ENCODE assay signal across 18 cellular contexts in the genomic region with DNA sequence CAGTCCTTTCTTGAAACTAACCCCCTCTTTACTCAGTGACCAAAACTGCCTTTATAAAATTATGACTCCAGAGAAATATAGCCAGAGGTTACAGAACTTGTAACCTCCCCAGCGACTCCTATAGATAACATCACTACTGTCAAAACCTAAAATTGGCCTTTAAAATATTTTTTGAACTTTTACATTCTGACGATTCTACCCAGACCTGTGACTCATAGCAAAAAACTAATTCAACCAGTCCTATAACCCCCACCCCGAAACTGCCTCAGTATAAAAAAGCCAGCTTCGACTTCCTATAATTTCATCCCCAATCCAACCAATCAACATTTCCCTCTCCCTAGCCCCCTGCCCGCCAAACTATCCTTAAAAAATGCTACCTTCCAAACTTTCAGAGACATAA. TPM values are rescaled to one million over a fixed set of nuclear protein-coding genes. Genes with fewer than 3 reads are reported as not detected.
A peak's percentile ranks its signal among the peaks of the same experiment; 100 is the strongest.
DNase-seq lines count a peak whose midpoint lies in the region; ATAC-seq and TF ChIP-seq lines count a peak whose summit lies in the region.
"Had no signal": no experiment of that assay in that cellular context is flagged by ENCODE, and none has a peak within 500 bp of the region (broad histone marks: within the 10 kb centered on the region; RNA-seq: fewer than 3 reads in every experiment).

No MANE protein-coding gene starts in this region.

- H3K27ac ChIP-seq in cardiac muscle cell (peak overlapping the region; percentile 84), heart right ventricle (peak overlapping the region in 5 of 10 donors; percentile 11 to 65 (median 17)), hepatocyte (peak overlapping the region; percentile 11), skeletal muscle tissue (ENCODE audit: low read depth, low read length) (peak overlapping the region; percentile 98), prostate gland (no peak overlapping the region), brain microvascular endothelial cell (no peak overlapping the region)

- TF ChIP-seq POLR2A in prostate gland (IDR thresholded peaks at IDR 0.05) = no peak

- ATAC-seq in heart right ventricle (no peak), WTC11 (no peak)
- ATAC-seq: GM23338 had no signal

- WGBS in heart right ventricle, 2 donors = 60 to 74% methylated on average over 5 of the region's 5 CpGs
- WGBS in hepatocyte (ENCODE audit: low lambda C conversion rate, missing lambda C conversion rate) = 81% methylated on average over 5 of the region's 5 CpGs
- WGBS in prostate gland = 54% methylated on average over 5 of the region's 5 CpGs

- H3K4me2 ChIP-seq in hepatocyte = no peak overlapping the region
- H3K4me2 ChIP-seq: GM23338 had no signal

- TF ChIP-seq CTCF in cardiac muscle cell (IDR thresholded peaks at IDR 0.05; ENCODE audit: low read depth, low read length) (no peak), heart right ventricle (IDR thresholded peaks at IDR 0.05) (no peak), hepatocyte (IDR thresholded peaks at IDR 0.05; ENCODE audit: poor library complexity) (no peak), prostate gland (IDR thresholded peaks at IDR 0.05) (no peak), brain microvascular endothelial cell (IDR thresholded peaks at IDR 0.05; ENCODE audit: low read depth, low read length, missing control alignments) (no peak), WTC11 (IDR thresholded peaks at IDR 0.05) (no peak)

- CTCF ChIA-PET in WTC11 (lab: Charles Lee) = no interaction called here

- H3K9me3 ChIP-seq in cardiac muscle cell (ENCODE audit: low read depth) (no peaks in the 10 kb centered on the region), heart right ventricle (no peaks in the 10 kb centered on the region), hepatocyte (ENCODE audit: low read depth) (no peaks in the 10 kb centered on the region), skeletal muscle tissue (ENCODE audit: control insufficient read depth in 3 of 3, low read length in 3 of 3) (no peaks in the 10 kb centered on the region), prostate gland (no peaks in the 10 kb centered on the region)
- H3K9me3 ChIP-seq: BE2C had no signal

- H3K4me1 Mint-ChIP-seq in WTC11 = no peaks in the 10 kb centered on the region
- H3K4me1 Mint-ChIP-seq: GM23338 had no signal

- intact Hi-C loops in heart right ventricle (cut with DNase I) (no loop called here), prostate gland (cut with DNase I) (no loop called here)

- no peaks in the 10 kb centered on the region for H3K9me2 ChIP-seq in hepatocyte (replicated peaks; ENCODE audit: insufficient read depth)

- peaks cover 3% of the 10 kb centered on the region; the same call in 1 of the 2 replicates for H3K27me3 Mint-ChIP-seq in WTC11 (ENCODE audit: low read depth)

- H3K4me1 ChIP-seq in cardiac muscle cell (ENCODE audit: low read depth) (peaks cover 25% of the 10 kb centered on the region), heart right ventricle (peaks cover 10 to 92% (median 41%) of the 10 kb centered on the region in 9 donors), hepatocyte (ENCODE audit: insufficient read depth) (peaks cover 7% of the 10 kb centered on the region), skeletal muscle tissue (ENCODE audit: control insufficient read depth in 3 of 3, insufficient read depth in 3 of 3, low read length in 3 of 3) (peaks cover 68 to 81% (median 78%) of the 10 kb centered on the region in 3 donors), prostate gland (replicated peaks) (no peaks in the 10 kb centered on the region)
- H3K4me1 ChIP-seq: BE2C had no signal

- H4K20me1 ChIP-seq in hepatocyte (ENCODE audit: insufficient read depth, poor library complexity, severe bottlenecking) = no peaks in the 10 kb centered on the region

- no peak overlapping the region for H3K27ac Mint-ChIP-seq in WTC11
- H3K27ac Mint-ChIP-seq: CD4-positive, alpha-beta memory T cell; GM23338 had no signal

- H2AFZ ChIP-seq in hepatocyte = no peak overlapping the region
- H2AFZ ChIP-seq: GM23338 had no signal

- no peak overlapping the region for H3K4me3 Mint-ChIP-seq in WTC11
- H3K4me3 Mint-ChIP-seq: CD4-positive, alpha-beta memory T cell; GM23338 had no signal

- DNase-seq in cardiac muscle cell (ENCODE audit: low read depth in 1 of 2, low spot score in 1 of 2) = no peak
- DNase-seq in heart right ventricle = no peak
- no peak for DNase-seq in hepatocyte (ENCODE audit: low spot score)
- DNase-seq in prostate gland (ENCODE audit: low spot score) = no peak
- no peak for DNase-seq in brain microvascular endothelial cell
- no peak for DNase-seq in WTC11 (ENCODE audit: low spot score)
- no peak for DNase-seq in COLO668 (lab: John Stamatoyannopoulos, UW; ENCODE audit: unreplicated experiment)
- DNase-seq: 8988T; BE2C; CD4-positive, alpha-beta memory T cell; DMS79 treated with DMSO at 0.1 percent for 48 hours; KBM-7; NCI-H1436 treated with DMSO at 0.1 percent for 48 hours; NCI-H2029 treated with DMSO at 0.1 percent for 48 hours; NCI-H2171 treated with DMSO at 0.1 percent for 48 hours; NCI-H774 had no signal

- H3K36me3 Mint-ChIP-seq in WTC11 = no peaks in the 10 kb centered on the region
- H3K36me3 Mint-ChIP-seq: CD4-positive, alpha-beta memory T cell had no signal

- no peaks in the 10 kb centered on the region for H3K79me2 ChIP-seq in hepatocyte

- POLR2A ChIA-PET in WTC11 (lab: Charles Lee) = no interaction called here

- in situ Hi-C loops in brain microvascular endothelial cell (cut with HindIII; ENCODE audit: low pct_ligation_motif_present, low sequenced_read_pairs) = no loop called here

- no peak overlapping the region for H3K9ac ChIP-seq in skeletal muscle tissue (ENCODE audit: low read depth in 1 of 3, low read length in 3 of 3)

- H3K4me3 ChIP-seq in cardiac muscle cell (no peak overlapping the region), heart right ventricle (no peak overlapping the region), hepatocyte (no peak overlapping the region), skeletal muscle tissue (ENCODE audit: low read length in 3 of 3) (no peak overlapping the region), prostate gland (no peak overlapping the region), brain microvascular endothelial cell (ENCODE audit: low read depth, low read length) (no peak overlapping the region)
- H3K4me3 ChIP-seq: GM23338 had no signal

- H3K9me3 Mint-ChIP-seq in WTC11 = peaks cover 4% of the 10 kb centered on the region; the same call in 1 of the 2 replicates
- H3K9me3 Mint-ChIP-seq: GM23338 had no signal

- H3K27me3 ChIP-seq in cardiac muscle cell (no peaks in the 10 kb centered on the region), heart right ventricle (peaks cover 0 to 20% (median 0%) of the 10 kb centered on the region in 7 donors), hepatocyte (no peaks in the 10 kb centered on the region), skeletal muscle tissue (ENCODE audit: control insufficient read depth in 3 of 3, insufficient read depth in 3 of 3, low read length in 3 of 3) (no peaks in the 10 kb centered on the region), prostate gland (replicated peaks; ENCODE audit: insufficient read depth) (no peaks in the 10 kb centered on the region), brain microvascular endothelial cell (replicated peaks) (no peaks in the 10 kb centered on the region)

- H3K36me3 ChIP-seq in cardiac muscle cell (peaks cover 10% of the 10 kb centered on the region), heart right ventricle (no peaks in the 10 kb centered on the region), hepatocyte (replicated peaks; ENCODE audit: insufficient read depth, low read depth) (no peaks in the 10 kb centered on the region), skeletal muscle tissue (ENCODE audit: control insufficient read depth in 3 of 3, insufficient read depth in 3 of 3, low read length in 3 of 3) (peaks cover 0 to 4% (median 3%) of the 10 kb centered on the region in 3 donors), prostate gland (no peaks in the 10 kb centered on the region), brain microvascular endothelial cell (replicated peaks) (no peaks in the 10 kb centered on the region)
- H3K36me3 ChIP-seq: BE2C had no signal

TF ChIP-seq in WTC11, 78 proteins besides CTCF, POLR2A, EP300 and RAD21 (continues in another document):
- TF ChIP-seq FOXK1 (CRISPR knock-in tag; IDR thresholded peaks at IDR 0.05) = no peak
- TF ChIP-seq, protein P1, sequence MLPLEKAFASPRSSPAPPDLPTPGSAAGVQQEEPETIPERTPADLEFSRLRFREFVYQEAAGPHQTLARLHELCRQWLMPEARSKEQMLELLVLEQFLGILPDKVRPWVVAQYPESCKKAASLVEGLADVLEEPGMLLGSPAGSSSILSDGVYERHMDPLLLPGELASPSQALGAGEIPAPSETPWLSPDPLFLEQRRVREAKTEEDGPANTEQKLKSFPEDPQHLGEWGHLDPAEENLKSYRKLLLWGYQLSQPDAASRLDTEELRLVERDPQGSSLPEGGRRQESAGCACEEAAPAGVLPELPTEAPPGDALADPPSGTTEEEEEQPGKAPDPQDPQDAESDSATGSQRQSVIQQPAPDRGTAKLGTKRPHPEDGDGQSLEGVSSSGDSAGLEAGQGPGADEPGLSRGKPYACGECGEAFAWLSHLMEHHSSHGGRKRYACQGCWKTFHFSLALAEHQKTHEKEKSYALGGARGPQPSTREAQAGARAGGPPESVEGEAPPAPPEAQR (CRISPR knock-in tag; IDR thresholded peaks at IDR 0.05) = no peak
- no peak for TF ChIP-seq HMGA2 (CRISPR knock-in tag; IDR thresholded peaks at IDR 0.05)
- TF ChIP-seq, protein P2, sequence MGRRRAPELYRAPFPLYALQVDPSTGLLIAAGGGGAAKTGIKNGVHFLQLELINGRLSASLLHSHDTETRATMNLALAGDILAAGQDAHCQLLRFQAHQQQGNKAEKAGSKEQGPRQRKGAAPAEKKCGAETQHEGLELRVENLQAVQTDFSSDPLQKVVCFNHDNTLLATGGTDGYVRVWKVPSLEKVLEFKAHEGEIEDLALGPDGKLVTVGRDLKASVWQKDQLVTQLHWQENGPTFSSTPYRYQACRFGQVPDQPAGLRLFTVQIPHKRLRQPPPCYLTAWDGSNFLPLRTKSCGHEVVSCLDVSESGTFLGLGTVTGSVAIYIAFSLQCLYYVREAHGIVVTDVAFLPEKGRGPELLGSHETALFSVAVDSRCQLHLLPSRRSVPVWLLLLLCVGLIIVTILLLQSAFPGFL (CRISPR knock-in tag; IDR thresholded peaks at IDR 0.05; ENCODE audit: borderline replicate concordance) = no peak

RNA-seq across cellular contexts. Expression of a gene that starts 13.9 kb away (rescaled TPM):
- total RNA-seq in cardiac muscle cell = 154 and 205 TPM in 2 replicates
- 97.2 and 142 TPM in 2 replicates for polyA plus RNA-seq in cardiac muscle cell
- 100 to 1,000 TPM in 9 of 10 donors, 10 to 100 TPM in 1; 97.2 to 215 (median 152) TPM for total RNA-seq in heart right ventricle
- polyA plus RNA-seq in heart right ventricle = 10 to 100 TPM; 61.9 to 94.7 TPM
- 5.7 and 6.6 TPM in 2 replicates for total RNA-seq in hepatocyte
- polyA plus RNA-seq in hepatocyte = 8.3 and 13.5 TPM in 2 replicates
- 85.1 TPM for total RNA-seq in skeletal muscle tissue
- total RNA-seq in prostate gland = 10 to 100 TPM; 29.1 to 31.1 TPM
- 0.81 to 1.1 TPM (median 0.94 TPM) in 3 replicates for total RNA-seq in WTC11 (2021)
- total RNA-seq: CD4-positive, alpha-beta memory T cell had no signal
- polyA plus RNA-seq: CD4-positive, alpha-beta memory T cell had no signal

RNA-seq across cellular contexts. Expression of a gene that starts 37.5 kb away (rescaled TPM):
- 28.5 and 28.6 TPM in 2 replicates for total RNA-seq in cardiac muscle cell
- polyA plus RNA-seq in cardiac muscle cell = 35.2 and 41.4 TPM in 2 replicates
- 10 to 100 TPM; 22.6 to 37.3 (median 31.3) TPM for total RNA-seq in heart right ventricle
- polyA plus RNA-seq in heart right ventricle = 10 to 100 TPM; 16.4 to 26.9 TPM
- total RNA-seq in hepatocyte = 34.7 and 42.7 TPM in 2 replicates
- polyA plus RNA-seq in hepatocyte = 33.8 and 49.4 TPM in 2 replicates
- total RNA-seq in skeletal muscle tissue = 31.3 TPM
- 10 to 100 TPM; 31.6 to 42.7 TPM for total RNA-seq in prostate gland
- total RNA-seq in WTC11 (2021) = 21.4 to 24.3 TPM (median 21.8 TPM) in 3 replicates

Comparison
In these comparisons a context has a peak if more than half of its experiments do, and no peak if none do; other contexts are left out.
1. H3K27ac ChIP-seq: peak in cardiac muscle cell (single experiment), hepatocyte (single experiment) and skeletal muscle tissue (single experiment); none in prostate gland (0 of 2) and brain microvascular endothelial cell (single experiment).